Comparison of ENCODE assay signal across 19 cellular contexts in genomic region chr18:53056064-53056463, GRCh38.
DNase-seq lines count a peak whose midpoint lies in the region; ATAC-seq, FAIRE-seq and TF ChIP-seq lines count a peak whose summit lies in the region.
"Had no signal": no experiment of that assay in that cellular context is flagged by ENCODE, and none has a peak within 500 bp of the region (broad histone marks: within the 10 kb centered on the region; RNA-seq: fewer than 3 reads in every experiment).

No MANE protein-coding gene starts in this region.

- DNase-seq in GM23338 (ENCODE audit: low spot score) = peak; percentile 42
- DNase-seq in H1 (ENCODE audit: low read depth in 1 of 2, low spot score in 2 of 2) = no peak
- peak; percentile 22 for DNase-seq in iPS DF 4.7 (ENCODE audit: extremely low read depth, low spot score)
- DNase-seq in neural crest cell (ENCODE audit: low read depth, low spot score) = no peak
- no peak for DNase-seq in AG20443 (ENCODE audit: low spot score)
- DNase-seq: ACHN; AML-193; CD4-positive, alpha-beta T cell; DMS153; DMS79; GDM1; KG1 had no signal

- H3K36me3 ChIP-seq in GM23338 (ENCODE audit: insufficient read depth) = no peaks in the 10 kb centered on the region
- H3K36me3 ChIP-seq in H1 (ENCODE audit: control insufficient read depth in 2 of 4, insufficient read depth in 4 of 4, low read length in 3 of 4) = no peaks in the 10 kb centered on the region

- no peak for TF ChIP-seq RAD21 in H1 (IDR thresholded peaks at IDR 0.05 in 1 of 2, conservative IDR thresholded peaks at IDR 0.05 in 1 of 2; ENCODE audit: low read depth in 2 of 2, low read length in 2 of 2)

- H3K27me3 ChIP-seq in GM23338 (ENCODE audit: insufficient read depth) = no peaks in the 10 kb centered on the region
- H3K27me3 ChIP-seq in H1 (replicated peaks in 1 of 4; ENCODE audit: control insufficient read depth in 3 of 4, extremely low read depth in 1 of 4, insufficient read depth in 3 of 4, low read length in 3 of 4) = no peaks in the 10 kb centered on the region

- no peaks in the 10 kb centered on the region for H3K9me2 ChIP-seq in GM23338 (ENCODE audit: insufficient read depth)

- TF ChIP-seq POLR2A in H1 (IDR thresholded peaks at IDR 0.05; ENCODE audit: control extremely low read depth in 1 of 2, low read depth in 2 of 2, low read length in 2 of 2) = no peak

- no peak for ATAC-seq in GM23338
- no peak for ATAC-seq in HG03571 (IDR thresholded peaks at IDR 0.05; ENCODE audit: unreplicated experiment)
- no peak for ATAC-seq in HG03354 (IDR thresholded peaks at IDR 0.05; ENCODE audit: poor library complexity, severe bottlenecking, unreplicated experiment)
- no peak for ATAC-seq in GM21390 (IDR thresholded peaks at IDR 0.05; ENCODE audit: unreplicated experiment)

- no peak overlapping the region for H4K8ac ChIP-seq in H1 (ENCODE audit: extremely low read depth, insufficient read depth, low read length)

- H3K4me2 ChIP-seq in GM23338 (no peak overlapping the region), H1 (ENCODE audit: insufficient read depth in 1 of 2, low read depth in 2 of 2, low read length in 2 of 2) (no peak overlapping the region)

- H3K18ac ChIP-seq in H1 (ENCODE audit: extremely low read depth, low read length) = no peak overlapping the region

- H3K27ac Mint-ChIP-seq in GM23338 = 0 out of 2 replicates have a peak overlapping the region, but pooled peaks have one; percentile 22
- peak overlapping the region; percentile 69 for H3K27ac Mint-ChIP-seq in neural crest cell (ENCODE audit: unreplicated experiment)
- H3K27ac Mint-ChIP-seq: CD4-positive, alpha-beta T cell had no signal

- no peak overlapping the region for H3K14ac ChIP-seq in H1 (ENCODE audit: insufficient read length)

- H3K27me3 Mint-ChIP-seq in GM23338 (ENCODE audit: insufficient read depth, low read depth, poor library complexity) = no peaks in the 10 kb centered on the region
- no peaks in the 10 kb centered on the region for H3K27me3 Mint-ChIP-seq in neural crest cell (ENCODE audit: low read depth)
- H3K27me3 Mint-ChIP-seq: CD4-positive, alpha-beta T cell had no signal

- H3F3A ChIP-seq in GM23338 (replicated peaks; ENCODE audit: low read depth) = no peaks in the 10 kb centered on the region

- no peak overlapping the region for H2BK20ac ChIP-seq in H1 (ENCODE audit: low read length)

- H2BK5ac ChIP-seq in H1 (ENCODE audit: low read depth, low read length) = no peak overlapping the region

- H2BK12ac ChIP-seq in H1 (ENCODE audit: low read depth, low read length) = no peak overlapping the region

- no peak overlapping the region for H3K56ac ChIP-seq in H1 (replicated peaks; ENCODE audit: insufficient read length, low read depth, low read length)

- H3K4me1 Mint-ChIP-seq in GM23338 = peaks cover 9% of the 10 kb centered on the region; the same call in 2 of the 3 replicates
- no peaks in the 10 kb centered on the region for H3K4me1 Mint-ChIP-seq in neural crest cell

- no peaks in the 10 kb centered on the region for H3K79me1 ChIP-seq in H1 (ENCODE audit: low read depth, low read length)

- no peak overlapping the region for H3K9ac ChIP-seq in H1 (replicated peaks in 1 of 4; ENCODE audit: extremely low read depth in 1 of 4, low read depth in 3 of 4, low read length in 3 of 4)

- H3K4me3 ChIP-seq in GM23338 (no peak overlapping the region), H1 (ENCODE audit: extremely low read depth in 1 of 4, insufficient read depth in 2 of 4, low read depth in 3 of 4, low read length in 4 of 4) (no peak overlapping the region)

- no peak overlapping the region for H3K27ac ChIP-seq in GM23338 (ENCODE audit: low read depth)
- H3K27ac ChIP-seq in H1 (ENCODE audit: low read depth, low read length) = no peak overlapping the region
- H3K27ac ChIP-seq: C4-2B had no signal

- H4K5ac ChIP-seq in H1 (ENCODE audit: insufficient read length, low read depth, low read length) = no peak overlapping the region

- no peak overlapping the region for H4K91ac ChIP-seq in H1 (replicated peaks; ENCODE audit: insufficient read length, low read length)

- H3K4me1 ChIP-seq in GM23338 (ENCODE audit: insufficient read depth) (no peaks in the 10 kb centered on the region), H1 (replicated peaks in 1 of 4; ENCODE audit: control insufficient read depth in 3 of 4, insufficient read depth in 4 of 4, low read length in 3 of 4) (no peaks in the 10 kb centered on the region)

- no peak overlapping the region for H3K23ac ChIP-seq in H1 (ENCODE audit: insufficient read length)

- WGBS in H1 (ENCODE audit: extremely low coverage in 1 of 2, insufficient coverage in 1 of 2, insufficient read length in 1 of 2, insufficient replicate concordance in 2 of 2, low coverage in 1 of 2, low lambda C conversion rate in 2 of 2, missing lambda C conversion rate in 1 of 2), 2 experiments = 88% methylated on average over 6 of the region's 6 CpGs; no CpG with 5 or more reads in 1 of the 2 experiments

- POLR2A ChIA-PET in H1 (lab: Charles Lee; ENCODE audit: partially characterized antibody) = no interaction called here

- H4K20me1 ChIP-seq in GM23338 (replicated peaks; ENCODE audit: insufficient read depth) (no peaks in the 10 kb centered on the region), H1 (replicated peaks in 1 of 2; ENCODE audit: control insufficient read depth in 1 of 2, insufficient read depth in 2 of 2, low read length in 2 of 2) (no peaks in the 10 kb centered on the region)

- no peaks in the 10 kb centered on the region; the same call in 2 of the 3 replicates for H3K9me3 Mint-ChIP-seq in GM23338
- no peaks in the 10 kb centered on the region for H3K9me3 Mint-ChIP-seq in neural crest cell

- TF ChIP-seq CTCF in GM23338 (conservative IDR thresholded peaks at IDR 0.05; ENCODE audit: low read depth in 2 of 2) = no peak
- no peak for TF ChIP-seq CTCF in H1 (IDR thresholded peaks at IDR 0.05; ENCODE audit: control extremely low read depth in 1 of 3, insufficient read depth in 1 of 3, low read depth in 1 of 3, low read length in 3 of 3)
- no peak for TF ChIP-seq CTCF in neural crest cell (conservative IDR thresholded peaks at IDR 0.05)

- H3K4me3 Mint-ChIP-seq in GM23338 (no peak overlapping the region), neural crest cell (no peak overlapping the region)
- H3K4me3 Mint-ChIP-seq: CD4-positive, alpha-beta T cell had no signal

- H2AK5ac ChIP-seq in H1 (ENCODE audit: low read depth, low read length) = no peak overlapping the region

- H2AFZ ChIP-seq in GM23338 (peak overlapping the region; percentile 11; the same call in 1 of the 2 replicates), H1 (ENCODE audit: low read length) (0 out of 2 replicates have a peak overlapping the region, but pooled peaks have one; percentile 0)

- CTCF ChIA-PET in H1 (lab: Charles Lee; ENCODE audit: partially characterized antibody) = no interaction called here

- no peaks in the 10 kb centered on the region for H3K9me3 ChIP-seq in H1 (ENCODE audit: insufficient read depth in 2 of 2, low read depth in 1 of 2, low read length in 1 of 2)

- no peaks in the 10 kb centered on the region for H3K79me2 ChIP-seq in GM23338 (replicated peaks; ENCODE audit: insufficient read depth)
- H3K79me2 ChIP-seq in H1 (ENCODE audit: control insufficient read depth in 1 of 2, insufficient read depth in 2 of 2, low read length in 2 of 2) = no peaks in the 10 kb centered on the region

- H3K4ac ChIP-seq in H1 (replicated peaks; ENCODE audit: insufficient read length, low read depth, low read length) = no peak overlapping the region

- H3K36me3 Mint-ChIP-seq in GM23338 (ENCODE audit: low read depth) (no peaks in the 10 kb centered on the region), neural crest cell (ENCODE audit: low read depth) (no peaks in the 10 kb centered on the region)

- no peak overlapping the region for H2BK15ac ChIP-seq in H1 (ENCODE audit: low read length)

- FAIRE-seq in H1 (lab: Jason Lieb, UNC) = no peak
- FAIRE-seq: GM12892, GM18507, H54 had no signal

- no peaks in the 10 kb centered on the region; the same call in 1 of the 2 replicates for H3K23me2 ChIP-seq in H1 (ENCODE audit: low read depth, low read length)

- H2BK120ac ChIP-seq in H1 (replicated peaks; ENCODE audit: low read depth, low read length) = no peak overlapping the region

- no peak for TF ChIP-seq EP300 in H1 (IDR thresholded peaks at IDR 0.05; ENCODE audit: borderline replicate concordance in 1 of 2, low read depth in 2 of 2, low read length in 2 of 2)

TF ChIP-seq in H1, 55 proteins besides CTCF, POLR2A, EP300 and RAD21:
- no peak for TF ChIP-seq NRF1 (IDR thresholded peaks at IDR 0.05; ENCODE audit: low read depth, low read length)
- peak; percentile 48 for TF ChIP-seq NANOG (IDR thresholded peaks at IDR 0.05; ENCODE audit: insufficient read depth, low read depth, low read length, poor library complexity, severe bottlenecking)

Comparison
In these comparisons a context has a peak if more than half of its experiments do, and no peak if none do; other contexts are left out.
1. DNase-seq: peak in GM23338 (single experiment) and iPS DF 4.7 (single experiment); none in H1 (0 of 2), neural crest cell (single experiment) and AG20443 (single experiment).